21 cellular contexts compared by ENCODE assay signal in genomic region chr20:32227316-32227715, GRCh38. TPM values are rescaled to one million over a fixed set of nuclear protein-coding genes. Genes with fewer than 3 reads are reported as not detected.
DNase-seq lines count a peak whose midpoint lies in the region; ATAC-seq and TF ChIP-seq lines count a peak whose summit lies in the region.
"Had no signal": no experiment of that assay in that cellular context is flagged by ENCODE, and none has a peak within 500 bp of the region (broad histone marks: within the 10 kb centered on the region; RNA-seq: fewer than 3 reads in every experiment).

No MANE protein-coding gene starts in this region.

- no peaks in the 10 kb centered on the region for H3K27me3 Mint-ChIP-seq in activated CD4-positive, alpha-beta T cell treated with anti-CD3 and anti-CD28 coated beads for 36 hours
- H3K27me3 Mint-ChIP-seq in activated CD4-positive, alpha-beta T cell treated with anti-CD3 and anti-CD28 coated beads, Interleukin-2, amount 10 ng/mL, durations not matched to agents 7 days and 5 days = no peaks in the 10 kb centered on the region
- no peaks in the 10 kb centered on the region for H3K27me3 Mint-ChIP-seq in activated T-helper 17 cell treated with anti-CD3 and anti-CD28 coated beads, Interleukin-2, amount 50 U/mL, for 72 hours
- H3K27me3 Mint-ChIP-seq in mesothelial cell of epicardium (ENCODE audit: low read depth) = no peaks in the 10 kb centered on the region
- H3K27me3 Mint-ChIP-seq: activated B cell treated with CpG ODN at 0.5 μM for 24 hours; effector memory CD8-positive, alpha-beta T cell had no signal

- H3K4me3 Mint-ChIP-seq in activated CD4-positive, alpha-beta T cell treated with anti-CD3 and anti-CD28 coated beads for 36 hours = no peak overlapping the region
- no peak overlapping the region for H3K4me3 Mint-ChIP-seq in activated CD4-positive, alpha-beta T cell treated with anti-CD3 and anti-CD28 coated beads, Interleukin-2, amount 10 ng/mL, durations not matched to agents 7 days and 5 days
- no peak overlapping the region for H3K4me3 Mint-ChIP-seq in activated T-helper 17 cell treated with anti-CD3 and anti-CD28 coated beads, Interleukin-2, amount 50 U/mL, for 72 hours
- no peak overlapping the region for H3K4me3 Mint-ChIP-seq in mesothelial cell of epicardium
- no peak overlapping the region for H3K4me3 Mint-ChIP-seq in stimulated activated effector memory CD8-positive, alpha-beta T cell treated with anti-CD3 and anti-CD28 coated beads, Interleukin-12 subunit alpha, Interleukin-12 subunit beta, amount 100 ng/mL, for 72 hours
- H3K4me3 Mint-ChIP-seq: activated B cell treated with CpG ODN at 0.5 μM for 24 hours; effector memory CD8-positive, alpha-beta T cell; immature natural killer cell; neural progenitor cell; T-helper 2 cell treated with Interferon-gamma antibody and Interleukin-4, amounts not matched to agents 5 μg/mL and 100 μg/mL, for 36 hours had no signal

- no peak for DNase-seq in activated CD4-positive, alpha-beta T cell treated with anti-CD3 and anti-CD28 coated beads for 36 hours
- DNase-seq in activated CD4-positive, alpha-beta T cell treated with anti-CD3 and anti-CD28 coated beads, Interleukin-2, amount 10 ng/mL, durations not matched to agents 7 days and 5 days = no peak
- DNase-seq in mesothelial cell of epicardium (ENCODE audit: low spot score in 2 of 2, unreplicated experiment in 2 of 2) = no peak
- no peak for DNase-seq in stimulated activated effector memory CD8-positive, alpha-beta T cell treated with anti-CD3 and anti-CD28 coated beads, Interleukin-12 subunit alpha, Interleukin-12 subunit beta, amount 100 ng/mL, for 72 hours (ENCODE audit: low spot score in 2 of 2)
- DNase-seq in amniotic stem cell (lab: John Stamatoyannopoulos, UW) = no peak
- no peak for DNase-seq in NCI-H2081 treated with DMSO at 0.1 percent for 48 hours (lab: John Stamatoyannopoulos, UW)
- DNase-seq: 8988T; activated B cell treated with CpG ODN at 0.5 μM for 24 hours; DMS 273 treated with DMSO at 0.1 percent for 48 hours; effector memory CD8-positive, alpha-beta T cell; glutamatergic neuron; GM23248; immature natural killer cell; NCI-H1436 treated with DMSO at 0.1 percent for 48 hours; NCI-H748 treated with DMSO at 0.1 percent for 48 hours; OCI-M1; stimulated activated CD4-positive, alpha-beta T cell treated with anti-CD3 and anti-CD28 coated beads, Interleukin-1b, Interleukin-23, amount 100 ng/mL, for 48 hours had no signal

- intact Hi-C loops in activated CD4-positive, alpha-beta T cell treated with anti-CD3 and anti-CD28 coated beads for 36 hours (cut with DNase I, micrococcal nuclease) = no loop called here

- no peak for TF ChIP-seq CTCF in mesothelial cell of epicardium (IDR thresholded peaks at IDR 0.05; ENCODE audit: unreplicated experiment)

- POLR2A ChIA-PET in activated CD4-positive, alpha-beta T cell treated with anti-CD3 and anti-CD28 coated beads for 36 hours (lab: Charles Lee) = no interaction called here
- POLR2A ChIA-PET in activated CD4-positive, alpha-beta T cell treated with anti-CD3 and anti-CD28 coated beads, Interleukin-2, amount 10 ng/mL, durations not matched to agents 7 days and 5 days (lab: Charles Lee) = no interaction called here

- peaks cover 78% of the 10 kb centered on the region for H3K36me3 Mint-ChIP-seq in activated CD4-positive, alpha-beta T cell treated with anti-CD3 and anti-CD28 coated beads for 36 hours (ENCODE audit: low read depth)
- H3K36me3 Mint-ChIP-seq in activated CD4-positive, alpha-beta T cell treated with anti-CD3 and anti-CD28 coated beads, Interleukin-2, amount 10 ng/mL, durations not matched to agents 7 days and 5 days (ENCODE audit: low read depth) = peaks cover 30% of the 10 kb centered on the region
- peaks cover 98% of the 10 kb centered on the region for H3K36me3 Mint-ChIP-seq in activated T-helper 17 cell treated with anti-CD3 and anti-CD28 coated beads, Interleukin-2, amount 50 U/mL, for 72 hours (ENCODE audit: low read depth)
- H3K36me3 Mint-ChIP-seq in mesothelial cell of epicardium = peaks cover 31% of the 10 kb centered on the region
- peaks cover 91% of the 10 kb centered on the region for H3K36me3 Mint-ChIP-seq in stimulated activated effector memory CD8-positive, alpha-beta T cell treated with anti-CD3 and anti-CD28 coated beads, Interleukin-12 subunit alpha, Interleukin-12 subunit beta, amount 100 ng/mL, for 72 hours

- no peak for ATAC-seq in activated CD4-positive, alpha-beta T cell treated with anti-CD3 and anti-CD28 coated beads for 36 hours
- no peak for ATAC-seq in activated T-helper 17 cell treated with anti-CD3 and anti-CD28 coated beads, Interleukin-2, amount 50 U/mL, for 72 hours (replicated peaks)
- ATAC-seq in stimulated activated effector memory CD8-positive, alpha-beta T cell treated with anti-CD3 and anti-CD28 coated beads, Interleukin-12 subunit alpha, Interleukin-12 subunit beta, amount 100 ng/mL, for 72 hours = no peak
- ATAC-seq in GM18867 (IDR thresholded peaks at IDR 0.05; ENCODE audit: unreplicated experiment) = no peak
- ATAC-seq: effector memory CD8-positive, alpha-beta T cell had no signal

- peaks cover 24% of the 10 kb centered on the region for H3K4me1 Mint-ChIP-seq in activated CD4-positive, alpha-beta T cell treated with anti-CD3 and anti-CD28 coated beads for 36 hours
- peaks cover 15% of the 10 kb centered on the region for H3K4me1 Mint-ChIP-seq in activated CD4-positive, alpha-beta T cell treated with anti-CD3 and anti-CD28 coated beads, Interleukin-2, amount 10 ng/mL, durations not matched to agents 7 days and 5 days
- peaks cover 21% of the 10 kb centered on the region for H3K4me1 Mint-ChIP-seq in activated T-helper 17 cell treated with anti-CD3 and anti-CD28 coated beads, Interleukin-2, amount 50 U/mL, for 72 hours
- H3K4me1 Mint-ChIP-seq in mesothelial cell of epicardium = peaks cover 4% of the 10 kb centered on the region
- peaks cover 23% of the 10 kb centered on the region for H3K4me1 Mint-ChIP-seq in stimulated activated effector memory CD8-positive, alpha-beta T cell treated with anti-CD3 and anti-CD28 coated beads, Interleukin-12 subunit alpha, Interleukin-12 subunit beta, amount 100 ng/mL, for 72 hours
- H3K4me1 Mint-ChIP-seq: neural progenitor cell had no signal

- H3K27ac Mint-ChIP-seq in activated CD4-positive, alpha-beta T cell treated with anti-CD3 and anti-CD28 coated beads for 36 hours = peak overlapping the region; percentile 62
- H3K27ac Mint-ChIP-seq in activated CD4-positive, alpha-beta T cell treated with anti-CD3 and anti-CD28 coated beads, Interleukin-2, amount 10 ng/mL, durations not matched to agents 7 days and 5 days = no peak overlapping the region
- H3K27ac Mint-ChIP-seq in activated T-helper 17 cell treated with anti-CD3 and anti-CD28 coated beads, Interleukin-2, amount 50 U/mL, for 72 hours = peak overlapping the region; percentile 68
- H3K27ac Mint-ChIP-seq in mesothelial cell of epicardium = peak overlapping the region; percentile 54
- H3K27ac Mint-ChIP-seq in stimulated activated effector memory CD8-positive, alpha-beta T cell treated with anti-CD3 and anti-CD28 coated beads, Interleukin-12 subunit alpha, Interleukin-12 subunit beta, amount 100 ng/mL, for 72 hours = peak overlapping the region; percentile 98
- H3K27ac Mint-ChIP-seq: activated B cell treated with CpG ODN at 0.5 μM for 24 hours; effector memory CD8-positive, alpha-beta T cell; immature natural killer cell; neural progenitor cell had no signal

- CTCF ChIA-PET in activated CD4-positive, alpha-beta T cell treated with anti-CD3 and anti-CD28 coated beads for 36 hours (lab: Charles Lee) = no interaction called here
- CTCF ChIA-PET in activated CD4-positive, alpha-beta T cell treated with anti-CD3 and anti-CD28 coated beads, Interleukin-2, amount 10 ng/mL, durations not matched to agents 7 days and 5 days (lab: Charles Lee) = no interaction called here

- no peaks in the 10 kb centered on the region for H3K9me3 Mint-ChIP-seq in activated CD4-positive, alpha-beta T cell treated with anti-CD3 and anti-CD28 coated beads for 36 hours (ENCODE audit: low read depth)
- H3K9me3 Mint-ChIP-seq in activated CD4-positive, alpha-beta T cell treated with anti-CD3 and anti-CD28 coated beads, Interleukin-2, amount 10 ng/mL, durations not matched to agents 7 days and 5 days = no peaks in the 10 kb centered on the region
- no peaks in the 10 kb centered on the region for H3K9me3 Mint-ChIP-seq in activated T-helper 17 cell treated with anti-CD3 and anti-CD28 coated beads, Interleukin-2, amount 50 U/mL, for 72 hours
- H3K9me3 Mint-ChIP-seq in mesothelial cell of epicardium = no peaks in the 10 kb centered on the region
- H3K9me3 Mint-ChIP-seq in stimulated activated effector memory CD8-positive, alpha-beta T cell treated with anti-CD3 and anti-CD28 coated beads, Interleukin-12 subunit alpha, Interleukin-12 subunit beta, amount 100 ng/mL, for 72 hours = no peaks in the 10 kb centered on the region
- H3K9me3 Mint-ChIP-seq: activated B cell treated with CpG ODN at 0.5 μM for 24 hours; effector memory CD8-positive, alpha-beta T cell; immature natural killer cell; neural progenitor cell; T-helper 2 cell treated with Interferon-gamma antibody and Interleukin-4, amounts not matched to agents 5 μg/mL and 100 μg/mL, for 36 hours had no signal

RNA-seq across cellular contexts. Expression of gene POFUT1, which starts 19.6 kb away (rescaled TPM):
- total RNA-seq in activated CD4-positive, alpha-beta T cell treated with anti-CD3 and anti-CD28 coated beads for 36 hours = 10 to 100 TPM; 51.8 to 54.3 TPM
- 10 to 100 TPM; 26.5 to 27.1 TPM for total RNA-seq in activated CD4-positive, alpha-beta T cell treated with anti-CD3 and anti-CD28 coated beads, Interleukin-2, amount 10 ng/mL, durations not matched to agents 7 days and 5 days
- total RNA-seq in activated T-helper 17 cell treated with anti-CD3 and anti-CD28 coated beads, Interleukin-2, amount 50 U/mL, for 72 hours = 10 to 100 TPM; 41.4 TPM
- total RNA-seq in mesothelial cell of epicardium = 43.7 to 46.3 TPM (median 45.3 TPM) in 3 replicates

RNA-seq across cellular contexts. Expression of gene PLAGL2, which starts 19.8 kb away (rescaled TPM):
- total RNA-seq in activated CD4-positive, alpha-beta T cell treated with anti-CD3 and anti-CD28 coated beads for 36 hours = 10 to 100 TPM; 89.1 to 98.2 TPM
- 10 to 100 TPM; 22.8 to 25.6 TPM for total RNA-seq in activated CD4-positive, alpha-beta T cell treated with anti-CD3 and anti-CD28 coated beads, Interleukin-2, amount 10 ng/mL, durations not matched to agents 7 days and 5 days
- total RNA-seq in activated T-helper 17 cell treated with anti-CD3 and anti-CD28 coated beads, Interleukin-2, amount 50 U/mL, for 72 hours = 10 to 100 TPM; 61.9 to 93.1 TPM
- 37.4 to 38.1 TPM (median 37.8 TPM) in 3 replicates for total RNA-seq in mesothelial cell of epicardium

RNA-seq across cellular contexts. Expression of gene KIF3B, which starts 50.1 kb away (rescaled TPM):
- 10 to 100 TPM; 39.9 to 40.7 TPM for total RNA-seq in activated CD4-positive, alpha-beta T cell treated with anti-CD3 and anti-CD28 coated beads for 36 hours
- total RNA-seq in activated CD4-positive, alpha-beta T cell treated with anti-CD3 and anti-CD28 coated beads, Interleukin-2, amount 10 ng/mL, durations not matched to agents 7 days and 5 days = 10 to 100 TPM; 16.1 to 16.9 TPM
- 10 to 100 TPM; 25.9 to 43.0 TPM for total RNA-seq in activated T-helper 17 cell treated with anti-CD3 and anti-CD28 coated beads, Interleukin-2, amount 50 U/mL, for 72 hours
- total RNA-seq in mesothelial cell of epicardium = 21.1 to 22.2 TPM (median 21.3 TPM) in 3 replicates
